In the genomic region with DNA sequence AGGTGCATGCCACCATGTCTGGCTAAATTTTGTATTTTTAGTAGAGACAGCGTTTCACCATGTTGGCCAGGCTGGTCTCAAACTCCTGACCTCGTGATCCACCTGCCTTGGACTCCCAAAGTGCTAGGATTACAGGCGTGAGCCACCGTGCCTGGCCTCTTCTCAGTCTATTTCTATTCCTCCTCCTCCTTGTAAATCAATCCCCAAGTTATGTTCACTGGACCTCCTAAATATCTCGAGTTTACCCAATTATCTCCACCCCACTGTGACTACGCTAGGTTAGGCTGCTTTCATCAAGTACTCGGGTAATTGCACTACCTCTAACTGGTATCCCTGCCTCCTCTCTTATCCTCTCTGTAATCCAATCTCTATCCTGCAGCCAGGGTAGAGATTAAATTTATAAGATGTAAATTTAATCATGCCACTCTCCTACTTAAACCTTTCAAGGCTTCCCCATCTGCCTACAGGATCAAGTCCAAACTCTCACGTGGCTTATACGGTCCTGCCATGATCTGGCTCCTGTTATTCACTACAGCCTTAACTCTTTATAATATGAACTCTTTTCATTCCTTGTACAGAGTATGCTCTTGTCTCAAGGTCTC, we compare ENCODE assay signal across 8 cellular contexts. TPM values are rescaled to one million over a fixed set of nuclear protein-coding genes. Genes with fewer than 3 reads are reported as not detected.
DNase-seq lines count a peak whose midpoint lies in the region; ATAC-seq, FAIRE-seq and TF ChIP-seq lines count a peak whose summit lies in the region.

No MANE protein-coding gene starts in this region.

- H3K27ac ChIP-seq in HepG2 (ENCODE audit: extremely low read length, insufficient read depth, low read length), result peak overlapping the region; percentile 68
- H3K27ac ChIP-seq in stomach smooth muscle (ENCODE audit: low read length), result peak overlapping the region; percentile 78

- H3K4me3 Mint-ChIP-seq in activated T-cell treated with anti-CD3 and anti-CD28 coated beads, Interleukin-2, amount 50 U/mL, for 72 hours, result peak overlapping the region; percentile 97 to 98
- peak overlapping the region; percentile 98 for H3K4me3 Mint-ChIP-seq in T-helper 17 cell

- CTCF ChIA-PET in HepG2 (lab: Yijun Ruan, JAX; ENCODE audit: low intra/inter-chr PET ratio, low total read pairs), result no interaction called here

- no peaks in the 10 kb centered on the region for H3K9me3 ChIP-seq in T-helper 17 cell (ENCODE audit: control insufficient read depth, low read length, poor library complexity, severe bottlenecking)
- no peaks in the 10 kb centered on the region for H3K9me3 ChIP-seq in HepG2 (ENCODE audit: low read length)
- no peaks in the 10 kb centered on the region for H3K9me3 ChIP-seq in stomach smooth muscle (ENCODE audit: control insufficient read depth in 2 of 2, low read length in 2 of 2)

- FAIRE-seq in HepG2 (lab: Jason Lieb, UNC), result no peak

- H3K79me2 ChIP-seq in HepG2 (ENCODE audit: insufficient read depth, low read length), result peaks cover 30% of the 10 kb centered on the region

- no peak for DNase-seq in activated T-cell treated with anti-CD3 and anti-CD28 coated beads, Interleukin-2, amount 50 U/mL, for 72 hours
- DNase-seq in activated T-cell treated with anti-CD3 and anti-CD28 coated beads for 4 hours, result no peak
- DNase-seq in T-helper 17 cell, result no peak
- DNase-seq in HepG2 (ENCODE audit: low spot score), result no peak
- no peak for DNase-seq in left lobe of liver (ENCODE audit: low spot score)
- no peak for DNase-seq in NOMO-1 treated with dmso at 0.1 percent for 144 hours (lab: John Stamatoyannopoulos, UW; ENCODE audit: unreplicated experiment)

- H3K36me3 Mint-ChIP-seq in activated T-cell treated with anti-CD3 and anti-CD28 coated beads, Interleukin-2, amount 50 U/mL, for 72 hours (ENCODE audit: insufficient read depth in 2 of 2), result peaks cover 11 to 18% of the 10 kb centered on the region in 2 donors
- peaks cover 5% of the 10 kb centered on the region for H3K36me3 Mint-ChIP-seq in T-helper 17 cell (ENCODE audit: low read depth)

- TF ChIP-seq EP300 in HepG2 (IDR thresholded peaks at IDR 0.05; ENCODE audit: low read depth in 2 of 2, low read length in 2 of 2) (no peak), HepG2 (CRISPR knock-in tag; IDR thresholded peaks at IDR 0.05; ENCODE audit: borderline replicate concordance) (no peak)

- TF ChIP-seq RAD21 in HepG2 (CRISPR knock-in tag; IDR thresholded peaks at IDR 0.05), result no peak

- no peak for TF ChIP-seq POLR2A in HepG2 (IDR thresholded peaks at IDR 0.05; ENCODE audit: insufficient read depth in 1 of 2, low read depth in 2 of 2, low read length in 2 of 2)

- H3K36me3 ChIP-seq in HepG2 (replicated peaks in 1 of 2; ENCODE audit: control insufficient read depth in 1 of 2, insufficient read depth in 2 of 2, low read length in 2 of 2) (peaks cover 2 to 12% of the 10 kb centered on the region in 2 experiments; a peak in 4 of 5 replicates), stomach smooth muscle (ENCODE audit: control insufficient read depth in 2 of 2, insufficient read depth in 2 of 2, low read length in 2 of 2) (peaks cover 3 to 10% of the 10 kb centered on the region in 2 donors)

- POLR2A ChIA-PET in HepG2 (lab: Yijun Ruan, JAX), result interaction anchor here (0.6 to 2.6 kb wide), 21 partner anchors 8 to 558 kb away, joined by 3 to 32 read pairs (median 3); partner anchors contain the start of genes POLH, RSPH9, VEGFA and XPO5

- no peak for TF ChIP-seq CTCF in HepG2 (CRISPR knock-in tag; IDR thresholded peaks at IDR 0.05)

- peak overlapping the region; percentile 97 for H3K27ac Mint-ChIP-seq in activated T-cell treated with anti-CD3 and anti-CD28 coated beads, Interleukin-2, amount 50 U/mL, for 72 hours
- peak overlapping the region; percentile 93 for H3K27ac Mint-ChIP-seq in T-helper 17 cell

- no TSS peak for BruUV-seq in HepG2 (replicated peaks; lab: Mats Ljungman, UMichigan)

- no peaks in the 10 kb centered on the region for H3K27me3 Mint-ChIP-seq in activated T-cell treated with anti-CD3 and anti-CD28 coated beads, Interleukin-2, amount 50 U/mL, for 72 hours (ENCODE audit: low read depth)
- no peaks in the 10 kb centered on the region for H3K27me3 Mint-ChIP-seq in T-helper 17 cell

- no peaks in the 10 kb centered on the region; a peak in 1 of 5 replicates for H3K27me3 ChIP-seq in HepG2 (ENCODE audit: control insufficient read depth in 1 of 2, insufficient read depth in 2 of 2, low read length in 2 of 2)
- no peaks in the 10 kb centered on the region for H3K27me3 ChIP-seq in stomach smooth muscle (ENCODE audit: control insufficient read depth in 1 of 2, insufficient read depth in 2 of 2, low read length in 2 of 2)

- intact Hi-C loops in HepG2 (cut with micrococcal nuclease; ENCODE audit: unreplicated experiment), result no loop called here

- no peaks in the 10 kb centered on the region for H4K20me1 ChIP-seq in HepG2 (ENCODE audit: insufficient read depth, low read length)

- WGBS in HepG2 (ENCODE audit: low lambda C conversion rate), result 80% methylated on average over 9 of the region's 9 CpGs

- ATAC-seq in activated T-cell treated with anti-CD3 and anti-CD28 coated beads, Interleukin-2, amount 50 U/mL, for 72 hours (replicated peaks in 1 of 2), result no peak
- ATAC-seq in T-helper 17 cell (no peak), HepG2 (no peak), HG02884 (IDR thresholded peaks at IDR 0.05; ENCODE audit: unreplicated experiment) (no peak), left lobe of liver (no peak)

- H3K9me3 Mint-ChIP-seq in activated T-cell treated with anti-CD3 and anti-CD28 coated beads, Interleukin-2, amount 50 U/mL, for 72 hours, result no peaks in the 10 kb centered on the region

- peaks cover 52% of the 10 kb centered on the region for H3K4me1 ChIP-seq in HepG2 (ENCODE audit: insufficient read depth, low read length)
- peaks cover 27% of the 10 kb centered on the region for H3K4me1 ChIP-seq in stomach smooth muscle (ENCODE audit: control insufficient read depth, insufficient read depth, low read length)

- H3K4me3 ChIP-seq in HepG2 (replicated peaks in 1 of 3; ENCODE audit: insufficient read depth in 1 of 3, low read depth in 2 of 3, low read length in 3 of 3) (peak overlapping the region in 1 of 3 experiments; percentile 98; a peak in 1 of 6 replicates), stomach smooth muscle (ENCODE audit: low read length in 2 of 2) (peak overlapping the region; percentile 92 to 94)

- in situ Hi-C loops in HepG2 (cut with HindIII; ENCODE audit: extremely low pct_ligation_motif_present, low pct_unique_long_range_greater_than_20kb), result no loop called here

- H3K4me1 Mint-ChIP-seq in activated T-cell treated with anti-CD3 and anti-CD28 coated beads, Interleukin-2, amount 50 U/mL, for 72 hours (ENCODE audit: low read depth), result peaks cover 65% of the 10 kb centered on the region
- H3K4me1 Mint-ChIP-seq in T-helper 17 cell, result peaks cover 36% of the 10 kb centered on the region

- peak overlapping the region; percentile 91; the same call in 1 of the 2 replicates for H3K9ac ChIP-seq in HepG2 (ENCODE audit: insufficient read depth, low read depth, low read length)
- H3K9ac ChIP-seq in stomach smooth muscle (ENCODE audit: low read length in 2 of 2), result no peak overlapping the region

- H3K4me2 ChIP-seq in HepG2 (ENCODE audit: low read depth, low read length), result peak overlapping the region; percentile 98

- H2AFZ ChIP-seq in HepG2 (ENCODE audit: low read length), result peak overlapping the region; percentile 74

RNA-seq across cellular contexts. Expression of gene MAD2L1BP, which starts 0.8 kb away (rescaled TPM):
- total RNA-seq in activated T-cell treated with anti-CD3 and anti-CD28 coated beads, Interleukin-2, amount 50 U/mL, for 72 hours, result 10 to 100 TPM; 40.4 to 41.3 TPM
- total RNA-seq in T-helper 17 cell (10 to 100 TPM; 17.1 to 30.5 TPM), HepG2 (2016; rRNA removed; fragmentation: Illumina TruSeq; extraction: Trizol) (54.2 and 69.8 TPM in 2 replicates), left lobe of liver (9.8 TPM)
- total RNA-seq in HepG2 (2016; cell fraction: cytosol; rRNA removed; fragmentation: Illumina TruSeq; extraction: Trizol; ENCODE audit: low read depth), result 19.9 and 20.6 TPM in 2 replicates
- total RNA-seq in HepG2 (2016; cell fraction: insoluble cytoplasmic fraction; rRNA removed; fragmentation: Illumina TruSeq; extraction: Trizol), result 51.2 and 74.6 TPM in 2 replicates
- total RNA-seq in HepG2 (2016; cell fraction: membrane; rRNA removed; fragmentation: Illumina TruSeq; extraction: Trizol), result 31.1 and 31.4 TPM in 2 replicates
- 23.1 and 28.7 TPM in 2 replicates for total RNA-seq in HepG2 (2016; cell fraction: nucleus; rRNA removed; fragmentation: Illumina TruSeq; extraction: Trizol)
- 55.5 and 57.8 TPM in 2 replicates for polyA plus RNA-seq in HepG2 (2011; rRNA removed)
- 66.7 and 73.3 TPM in 2 replicates for polyA plus RNA-seq in HepG2 (2011; cell fraction: cytosol; rRNA removed)
- polyA plus RNA-seq in HepG2 (2011; cell fraction: nucleus; rRNA removed), result 28.1 and 41.3 TPM in 2 replicates
- 25.3 and 25.7 TPM in 2 replicates for polyA plus RNA-seq in HepG2 (2012)
- polyA plus RNA-seq in HepG2 (2016; cell fraction: cytosol; fragmentation: Illumina TruSeq; extraction: Trizol; ENCODE audit: low read depth), result 6.9 and 7.7 TPM in 2 replicates
- polyA plus RNA-seq in HepG2 (2016; cell fraction: insoluble cytoplasmic fraction; fragmentation: Illumina TruSeq; extraction: Trizol; ENCODE audit: low read depth), result 65.0 and 72.9 TPM in 2 replicates
- polyA plus RNA-seq in HepG2 (2016; cell fraction: membrane; fragmentation: Illumina TruSeq; extraction: Trizol; ENCODE audit: low read depth), result 10.2 and 12.3 TPM in 2 replicates
- 46.3 and 54.1 TPM in 2 replicates for polyA plus RNA-seq in HepG2 (2016; cell fraction: nucleus; fragmentation: Illumina TruSeq; extraction: Trizol; ENCODE audit: insufficient read depth, low read depth)
- 61.4 and 71.9 TPM in 2 replicates for polyA minus RNA-seq in HepG2 (2011; rRNA and poly(A)+ RNA removed; ENCODE audit: low replicate concordance)
- polyA minus RNA-seq in HepG2 (2011; cell fraction: cytosol; rRNA and poly(A)+ RNA removed), result 21.1 and 25.8 TPM in 2 replicates
- 13.6 and 19.1 TPM in 2 replicates for polyA minus RNA-seq in HepG2 (2011; cell fraction: nucleus; rRNA and poly(A)+ RNA removed)

RNA-seq across cellular contexts. Expression of gene GTPBP2, which starts 5.7 kb away (rescaled TPM):
- total RNA-seq in activated T-cell treated with anti-CD3 and anti-CD28 coated beads, Interleukin-2, amount 50 U/mL, for 72 hours, result 100 to 1,000 TPM in 1 of 2 donors, 10 to 100 TPM in 1; 99.0 to 137 TPM
- total RNA-seq in T-helper 17 cell (10 to 100 TPM; 49.3 to 65.3 TPM), HepG2 (2016; rRNA removed; fragmentation: Illumina TruSeq; extraction: Trizol) (12.6 and 26.9 TPM in 2 replicates), left lobe of liver (13.7 TPM)
- total RNA-seq in HepG2 (2016; cell fraction: cytosol; rRNA removed; fragmentation: Illumina TruSeq; extraction: Trizol; ENCODE audit: low read depth), result 7.3 and 7.5 TPM in 2 replicates
- 12.6 and 27.4 TPM in 2 replicates for total RNA-seq in HepG2 (2016; cell fraction: insoluble cytoplasmic fraction; rRNA removed; fragmentation: Illumina TruSeq; extraction: Trizol)
- 12.6 and 13.7 TPM in 2 replicates for total RNA-seq in HepG2 (2016; cell fraction: membrane; rRNA removed; fragmentation: Illumina TruSeq; extraction: Trizol)
- total RNA-seq in HepG2 (2016; cell fraction: nucleus; rRNA removed; fragmentation: Illumina TruSeq; extraction: Trizol), result 33.1 and 38.3 TPM in 2 replicates
- polyA plus RNA-seq in HepG2 (2011; rRNA removed), result 88.2 and 125 TPM in 2 replicates
- 63.6 and 70.6 TPM in 2 replicates for polyA plus RNA-seq in HepG2 (2011; cell fraction: cytosol; rRNA removed)
- polyA plus RNA-seq in HepG2 (2011; cell fraction: nucleus; rRNA removed), result 320 and 379 TPM in 2 replicates
- polyA plus RNA-seq in HepG2 (2012), result 47.9 and 57.6 TPM in 2 replicates
- 3.6 and 4.1 TPM in 2 replicates for polyA plus RNA-seq in HepG2 (2016; cell fraction: cytosol; fragmentation: Illumina TruSeq; extraction: Trizol; ENCODE audit: low read depth)
- 14.0 and 17.9 TPM in 2 replicates for polyA plus RNA-seq in HepG2 (2016; cell fraction: insoluble cytoplasmic fraction; fragmentation: Illumina TruSeq; extraction: Trizol; ENCODE audit: low read depth)
- polyA plus RNA-seq in HepG2 (2016; cell fraction: membrane; fragmentation: Illumina TruSeq; extraction: Trizol; ENCODE audit: low read depth), result 9.7 and 10.2 TPM in 2 replicates
- polyA plus RNA-seq in HepG2 (2016; cell fraction: nucleus; fragmentation: Illumina TruSeq; extraction: Trizol; ENCODE audit: insufficient read depth, low read depth), result 87.7 and 90.6 TPM in 2 replicates
- 115 and 123 TPM in 2 replicates for polyA minus RNA-seq in HepG2 (2011; rRNA and poly(A)+ RNA removed; ENCODE audit: low replicate concordance)
- polyA minus RNA-seq in HepG2 (2011; cell fraction: cytosol; rRNA and poly(A)+ RNA removed), result 22.8 and 31.0 TPM in 2 replicates
- polyA minus RNA-seq in HepG2 (2011; cell fraction: nucleus; rRNA and poly(A)+ RNA removed), result 91.9 and 126 TPM in 2 replicates

RNA-seq across cellular contexts. Expression of gene RSPH9, which starts 10.0 kb away (rescaled TPM):
- under 1 TPM in 1 of 2 donors, not detected in 1; 0.12 TPM for total RNA-seq in activated T-cell treated with anti-CD3 and anti-CD28 coated beads, Interleukin-2, amount 50 U/mL, for 72 hours
- under 1 TPM in 1 of 2 donors, not detected in 1; 0.29 TPM for total RNA-seq in T-helper 17 cell
- 0.04 TPM in 1 of 2 replicates, not detected in the other for total RNA-seq in HepG2 (2016; rRNA removed; fragmentation: Illumina TruSeq; extraction: Trizol)
- total RNA-seq in HepG2 (2016; cell fraction: cytosol; rRNA removed; fragmentation: Illumina TruSeq; extraction: Trizol; ENCODE audit: low read depth), result not detected in 2 replicates
- total RNA-seq in HepG2 (2016; cell fraction: insoluble cytoplasmic fraction; rRNA removed; fragmentation: Illumina TruSeq; extraction: Trizol), result not detected in 2 replicates
- total RNA-seq in HepG2 (2016; cell fraction: membrane; rRNA removed; fragmentation: Illumina TruSeq; extraction: Trizol), result not detected in 2 replicates
- total RNA-seq in HepG2 (2016; cell fraction: nucleus; rRNA removed; fragmentation: Illumina TruSeq; extraction: Trizol), result not detected in 2 replicates
- not detected in 2 replicates for polyA plus RNA-seq in HepG2 (2011; rRNA removed)
- polyA plus RNA-seq in HepG2 (2011; cell fraction: cytosol; rRNA removed), result not detected in 2 replicates
- polyA plus RNA-seq in HepG2 (2011; cell fraction: nucleus; rRNA removed), result 0.10 TPM in 1 of 2 replicates, not detected in the other
- 0.15 and 0.40 TPM in 2 replicates for polyA plus RNA-seq in HepG2 (2012)
- polyA plus RNA-seq in HepG2 (2016; cell fraction: cytosol; fragmentation: Illumina TruSeq; extraction: Trizol; ENCODE audit: low read depth), result not detected in 2 replicates
- polyA plus RNA-seq in HepG2 (2016; cell fraction: insoluble cytoplasmic fraction; fragmentation: Illumina TruSeq; extraction: Trizol; ENCODE audit: low read depth), result not detected in 2 replicates
- not detected in 2 replicates for polyA plus RNA-seq in HepG2 (2016; cell fraction: membrane; fragmentation: Illumina TruSeq; extraction: Trizol; ENCODE audit: low read depth)
- not detected in 2 replicates for polyA plus RNA-seq in HepG2 (2016; cell fraction: nucleus; fragmentation: Illumina TruSeq; extraction: Trizol; ENCODE audit: insufficient read depth, low read depth)
- not detected in 2 replicates for polyA minus RNA-seq in HepG2 (2011; rRNA and poly(A)+ RNA removed; ENCODE audit: low replicate concordance)
- not detected in 2 replicates for polyA minus RNA-seq in HepG2 (2011; cell fraction: cytosol; rRNA and poly(A)+ RNA removed)
- polyA minus RNA-seq in HepG2 (2011; cell fraction: nucleus; rRNA and poly(A)+ RNA removed), result not detected in 2 replicates
- not detected for total RNA-seq in left lobe of liver

RNA-seq across cellular contexts. Expression of gene MRPS18A, which starts 52.8 kb away (rescaled TPM):
- 10 to 100 TPM; 60.1 to 69.7 TPM for total RNA-seq in activated T-cell treated with anti-CD3 and anti-CD28 coated beads, Interleukin-2, amount 50 U/mL, for 72 hours
- total RNA-seq in T-helper 17 cell (10 to 100 TPM; 24.2 to 29.8 TPM), HepG2 (2016; rRNA removed; fragmentation: Illumina TruSeq; extraction: Trizol) (89.1 and 100 TPM in 2 replicates), left lobe of liver (26.6 TPM)
- total RNA-seq in HepG2 (2016; cell fraction: cytosol; rRNA removed; fragmentation: Illumina TruSeq; extraction: Trizol; ENCODE audit: low read depth), result 51.0 and 53.1 TPM in 2 replicates
- 92.0 and 115 TPM in 2 replicates for total RNA-seq in HepG2 (2016; cell fraction: insoluble cytoplasmic fraction; rRNA removed; fragmentation: Illumina TruSeq; extraction: Trizol)
- 52.2 and 52.5 TPM in 2 replicates for total RNA-seq in HepG2 (2016; cell fraction: membrane; rRNA removed; fragmentation: Illumina TruSeq; extraction: Trizol)
- 44.5 and 50.5 TPM in 2 replicates for total RNA-seq in HepG2 (2016; cell fraction: nucleus; rRNA removed; fragmentation: Illumina TruSeq; extraction: Trizol)
- polyA plus RNA-seq in HepG2 (2011; rRNA removed), result 87.8 and 102 TPM in 2 replicates
- polyA plus RNA-seq in HepG2 (2011; cell fraction: cytosol; rRNA removed), result 108 and 150 TPM in 2 replicates
- 43.7 and 43.9 TPM in 2 replicates for polyA plus RNA-seq in HepG2 (2011; cell fraction: nucleus; rRNA removed)
- 56.6 and 66.1 TPM in 2 replicates for polyA plus RNA-seq in HepG2 (2012)
- polyA plus RNA-seq in HepG2 (2016; cell fraction: cytosol; fragmentation: Illumina TruSeq; extraction: Trizol; ENCODE audit: low read depth), result 59.0 and 63.6 TPM in 2 replicates
- 121 and 138 TPM in 2 replicates for polyA plus RNA-seq in HepG2 (2016; cell fraction: insoluble cytoplasmic fraction; fragmentation: Illumina TruSeq; extraction: Trizol; ENCODE audit: low read depth)
- polyA plus RNA-seq in HepG2 (2016; cell fraction: membrane; fragmentation: Illumina TruSeq; extraction: Trizol; ENCODE audit: low read depth), result 49.5 and 50.7 TPM in 2 replicates
- 49.3 and 56.1 TPM in 2 replicates for polyA plus RNA-seq in HepG2 (2016; cell fraction: nucleus; fragmentation: Illumina TruSeq; extraction: Trizol; ENCODE audit: insufficient read depth, low read depth)
- 146 and 147 TPM in 2 replicates for polyA minus RNA-seq in HepG2 (2011; rRNA and poly(A)+ RNA removed; ENCODE audit: low replicate concordance)
- 32.4 and 35.6 TPM in 2 replicates for polyA minus RNA-seq in HepG2 (2011; cell fraction: cytosol; rRNA and poly(A)+ RNA removed)
- polyA minus RNA-seq in HepG2 (2011; cell fraction: nucleus; rRNA and poly(A)+ RNA removed), result 65.1 and 66.4 TPM in 2 replicates

RNA-seq across cellular contexts. Expression of gene POLH, which starts 58.8 kb away (rescaled TPM):
- 10 to 100 TPM; 34.8 to 37.3 TPM for total RNA-seq in activated T-cell treated with anti-CD3 and anti-CD28 coated beads, Interleukin-2, amount 50 U/mL, for 72 hours
- total RNA-seq in T-helper 17 cell (10 to 100 TPM; 13.0 to 13.3 TPM), HepG2 (2016; rRNA removed; fragmentation: Illumina TruSeq; extraction: Trizol) (25.0 and 35.5 TPM in 2 replicates), left lobe of liver (7.2 TPM)
- total RNA-seq in HepG2 (2016; cell fraction: cytosol; rRNA removed; fragmentation: Illumina TruSeq; extraction: Trizol; ENCODE audit: low read depth), result 3.9 and 4.1 TPM in 2 replicates
- total RNA-seq in HepG2 (2016; cell fraction: insoluble cytoplasmic fraction; rRNA removed; fragmentation: Illumina TruSeq; extraction: Trizol), result 23.3 and 37.4 TPM in 2 replicates
- total RNA-seq in HepG2 (2016; cell fraction: membrane; rRNA removed; fragmentation: Illumina TruSeq; extraction: Trizol), result 8.7 and 10.2 TPM in 2 replicates
- total RNA-seq in HepG2 (2016; cell fraction: nucleus; rRNA removed; fragmentation: Illumina TruSeq; extraction: Trizol), result 16.3 and 26.4 TPM in 2 replicates
- polyA plus RNA-seq in HepG2 (2011; rRNA removed), result 6.3 and 11.6 TPM in 2 replicates
- 4.3 and 5.1 TPM in 2 replicates for polyA plus RNA-seq in HepG2 (2011; cell fraction: cytosol; rRNA removed)
- polyA plus RNA-seq in HepG2 (2011; cell fraction: nucleus; rRNA removed), result 6.0 and 7.3 TPM in 2 replicates
- polyA plus RNA-seq in HepG2 (2012), result 7.4 and 10.6 TPM in 2 replicates
- 0.88 and 1.2 TPM in 2 replicates for polyA plus RNA-seq in HepG2 (2016; cell fraction: cytosol; fragmentation: Illumina TruSeq; extraction: Trizol; ENCODE audit: low read depth)
- polyA plus RNA-seq in HepG2 (2016; cell fraction: insoluble cytoplasmic fraction; fragmentation: Illumina TruSeq; extraction: Trizol; ENCODE audit: low read depth), result 18.1 and 19.7 TPM in 2 replicates
- polyA plus RNA-seq in HepG2 (2016; cell fraction: membrane; fragmentation: Illumina TruSeq; extraction: Trizol; ENCODE audit: low read depth), result 2.0 and 2.6 TPM in 2 replicates
- polyA plus RNA-seq in HepG2 (2016; cell fraction: nucleus; fragmentation: Illumina TruSeq; extraction: Trizol; ENCODE audit: insufficient read depth, low read depth), result 28.4 and 32.9 TPM in 2 replicates
- 19.1 and 21.9 TPM in 2 replicates for polyA minus RNA-seq in HepG2 (2011; rRNA and poly(A)+ RNA removed; ENCODE audit: low replicate concordance)
- polyA minus RNA-seq in HepG2 (2011; cell fraction: cytosol; rRNA and poly(A)+ RNA removed), result 9.2 and 9.5 TPM in 2 replicates
- polyA minus RNA-seq in HepG2 (2011; cell fraction: nucleus; rRNA and poly(A)+ RNA removed), result 16.1 and 23.9 TPM in 2 replicates
